In genomic region chr2:191799526-191799925, GRCh38 we compare ENCODE assay signal across 8 cellular contexts.
"Had no signal": no experiment of that assay in that cellular context is flagged by ENCODE, and none has a peak within 500 bp of the region (broad histone marks: within the 10 kb centered on the region; RNA-seq: fewer than 3 reads in every experiment).

No MANE protein-coding gene starts in this region.

- H3K9me3 ChIP-seq: HAP-1 had no signal

- H3K36me3 ChIP-seq: HAP-1 had no signal

- DNase-seq: GM23248, GOT3, H7, H9, HCEC 1CT, HFFc6 had no signal

- H3K4me1 ChIP-seq: HAP-1 had no signal

- H3K27ac ChIP-seq: GM23248 had no signal

- H3K4me3 ChIP-seq: GM23248, GM23338, HAP-1 had no signal
